In genomic region chr20:36305602-36306556, GRCh38 we compare ENCODE assay signal across 8 cellular contexts. TPM values are rescaled to one million over a fixed set of nuclear protein-coding genes. Genes with fewer than 3 reads are reported as not detected.
DNase-seq lines count a peak whose midpoint lies in the region; ATAC-seq, FAIRE-seq and TF ChIP-seq lines count a peak whose summit lies in the region.

A gene with protein sequence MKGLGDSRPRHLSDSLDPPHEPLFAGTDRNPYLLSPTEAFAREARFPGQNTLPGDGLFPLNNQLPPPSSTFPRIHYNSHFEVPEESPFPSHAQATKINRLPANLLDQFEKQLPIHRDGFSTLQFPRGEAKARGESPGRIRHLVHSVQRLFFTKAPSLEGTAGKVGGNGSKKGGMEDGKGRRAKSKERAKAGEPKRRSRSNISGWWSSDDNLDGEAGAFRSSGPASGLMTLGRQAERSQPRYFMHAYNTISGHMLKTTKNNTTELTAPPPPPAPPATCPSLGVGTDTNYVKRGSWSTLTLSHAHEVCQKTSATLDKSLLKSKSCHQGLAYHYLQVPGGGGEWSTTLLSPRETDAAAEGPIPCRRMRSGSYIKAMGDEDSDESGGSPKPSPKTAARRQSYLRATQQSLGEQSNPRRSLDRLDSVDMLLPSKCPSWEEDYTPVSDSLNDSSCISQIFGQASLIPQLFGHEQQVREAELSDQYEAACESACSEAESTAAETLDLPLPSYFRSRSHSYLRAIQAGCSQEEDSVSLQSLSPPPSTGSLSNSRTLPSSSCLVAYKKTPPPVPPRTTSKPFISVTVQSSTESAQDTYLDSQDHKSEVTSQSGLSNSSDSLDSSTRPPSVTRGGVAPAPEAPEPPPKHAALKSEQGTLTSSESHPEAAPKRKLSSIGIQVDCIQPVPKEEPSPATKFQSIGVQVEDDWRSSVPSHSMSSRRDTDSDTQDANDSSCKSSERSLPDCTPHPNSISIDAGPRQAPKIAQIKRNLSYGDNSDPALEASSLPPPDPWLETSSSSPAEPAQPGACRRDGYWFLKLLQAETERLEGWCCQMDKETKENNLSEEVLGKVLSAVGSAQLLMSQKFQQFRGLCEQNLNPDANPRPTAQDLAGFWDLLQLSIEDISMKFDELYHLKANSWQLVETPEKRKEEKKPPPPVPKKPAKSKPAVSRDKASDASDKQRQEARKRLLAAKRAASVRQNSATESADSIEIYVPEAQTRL (plus strand): TSS chr20:36306339. CDS start chr20:36431718, 125,379 bp downstream.

- intact Hi-C loops in breast epithelium (cut with DNase I; ENCODE audit: low total_unique reads), result no loop called here
- intact Hi-C loops in HepG2 (cut with micrococcal nuclease; ENCODE audit: unreplicated experiment), result no loop called here
- intact Hi-C loops in transverse colon (cut with DNase I; ENCODE audit: low total_unique reads), result no loop called here

- H3K4me1 Mint-ChIP-seq in activated CD4-positive, alpha-beta T cell treated with anti-CD3 and anti-CD28 coated beads, Interleukin-2, amount 10 ng/mL, durations not matched to agents 7 days and 5 days, result peaks cover 4% of the 10 kb centered on the region

- H3K4me3 ChIP-seq in breast epithelium (peak within 1 kb of the TSS in 2 of 3 donors; percentile 53 to 69), HepG2 (replicated peaks in 1 of 3; ENCODE audit: insufficient read depth in 1 of 3, low read depth in 2 of 3, low read length in 3 of 3) (peak within 1 kb of the TSS; percentile 6 to 51 (median 15); a peak in 4 of 6 replicates), transverse colon (peak within 1 kb of the TSS in 2 of 4 donors; percentile 25 to 40)

- POLR2A ChIA-PET in activated CD4-positive, alpha-beta T cell treated with anti-CD3 and anti-CD28 coated beads, Interleukin-2, amount 10 ng/mL, durations not matched to agents 7 days and 5 days (lab: Charles Lee), result no interaction called here
- POLR2A ChIA-PET in HepG2 (lab: Yijun Ruan, JAX), result no interaction called here

- TF ChIP-seq POLR2A in breast epithelium (IDR thresholded peaks at IDR 0.05) (no peak), HepG2 (IDR thresholded peaks at IDR 0.05; ENCODE audit: insufficient read depth in 1 of 2, low read depth in 2 of 2, low read length in 2 of 2) (no peak), transverse colon (IDR thresholded peaks at IDR 0.05) (no peak)

- H3K27ac ChIP-seq in breast epithelium (no peak within 1 kb of the TSS), HepG2 (ENCODE audit: extremely low read length, insufficient read depth, low read length) (no peak within 1 kb of the TSS), transverse colon (no peak within 1 kb of the TSS)

- TF ChIP-seq RAD21 in HepG2 (CRISPR knock-in tag; IDR thresholded peaks at IDR 0.05), result no peak

- ATAC-seq in HepG2, result peak; percentile 41
- no peak for ATAC-seq in HG03025 (IDR thresholded peaks at IDR 0.05; ENCODE audit: low FRiP score, unreplicated experiment)

- TF ChIP-seq EP300 in HepG2 (IDR thresholded peaks at IDR 0.05; ENCODE audit: low read depth in 2 of 2, low read length in 2 of 2) (no peak), HepG2 (CRISPR knock-in tag; IDR thresholded peaks at IDR 0.05; ENCODE audit: borderline replicate concordance) (no peak), transverse colon (IDR thresholded peaks at IDR 0.05; ENCODE audit: low read depth) (no peak)

- peak within 1 kb of the TSS; percentile 54 for H3K4me2 ChIP-seq in HepG2 (ENCODE audit: low read depth, low read length)

- no peak for DNase-seq in activated CD4-positive, alpha-beta T cell treated with anti-CD3 and anti-CD28 coated beads, Interleukin-2, amount 10 ng/mL, durations not matched to agents 7 days and 5 days
- no peak for DNase-seq in activated CD4-positive, alpha-beta T cell treated with anti-CD3 and anti-CD28 coated beads for 1 hour
- DNase-seq in breast epithelium (ENCODE audit: low spot score in 2 of 2) (no peak), HepG2 (ENCODE audit: low spot score) (no peak), transverse colon (no peak), globus pallidus (ENCODE audit: low spot score) (no peak)
- DNase-seq in activated effector memory CD4-positive, alpha-beta T cell treated with anti-CD3 and anti-CD28 coated beads, Interleukin-2, amount 50 U/mL, for 16 hours, result no peak

- 29% methylated on average over 32 of the region's 96 CpGs for WGBS in HepG2 (ENCODE audit: low lambda C conversion rate)
- 7% methylated on average over 37 of the region's 96 CpGs; no CpG with 5 or more reads in 1 of the 2 donors for WGBS in transverse colon (ENCODE audit: low coverage in 1 of 2), 2 donors

- no peak within 1 kb of the TSS for H3K4me3 Mint-ChIP-seq in activated CD4-positive, alpha-beta T cell treated with anti-CD3 and anti-CD28 coated beads, Interleukin-2, amount 10 ng/mL, durations not matched to agents 7 days and 5 days

- FAIRE-seq in HepG2 (lab: Jason Lieb, UNC), result no peak

- H3K4me1 ChIP-seq in breast epithelium (peaks cover 0 to 7% of the 10 kb centered on the region in 2 donors), HepG2 (ENCODE audit: insufficient read depth, low read length) (no peaks in the 10 kb centered on the region), transverse colon (peaks cover 3 to 13% (median 11%) of the 10 kb centered on the region in 4 donors)

- TF ChIP-seq CTCF in breast epithelium (IDR thresholded peaks at IDR 0.05) (no peak), HepG2 (CRISPR knock-in tag; IDR thresholded peaks at IDR 0.05) (no peak), transverse colon (IDR thresholded peaks at IDR 0.05) (no peak)

- H3K9me3 ChIP-seq in breast epithelium (no peaks in the 10 kb centered on the region), HepG2 (ENCODE audit: low read length) (no peaks in the 10 kb centered on the region), transverse colon (no peaks in the 10 kb centered on the region)

- no peaks in the 10 kb centered on the region for H3K9me3 Mint-ChIP-seq in activated CD4-positive, alpha-beta T cell treated with anti-CD3 and anti-CD28 coated beads, Interleukin-2, amount 10 ng/mL, durations not matched to agents 7 days and 5 days

- H3K36me3 ChIP-seq in breast epithelium (no peaks in the 10 kb centered on the region), HepG2 (replicated peaks in 1 of 2; ENCODE audit: control insufficient read depth in 1 of 2, insufficient read depth in 2 of 2, low read length in 2 of 2) (no peaks in the 10 kb centered on the region), transverse colon (no peaks in the 10 kb centered on the region)

- H4K20me1 ChIP-seq in HepG2 (ENCODE audit: insufficient read depth, low read length), result peaks cover 4% of the 10 kb centered on the region; the same call in 1 of the 2 replicates

- H3K36me3 Mint-ChIP-seq in activated CD4-positive, alpha-beta T cell treated with anti-CD3 and anti-CD28 coated beads, Interleukin-2, amount 10 ng/mL, durations not matched to agents 7 days and 5 days (ENCODE audit: low read depth), result no peaks in the 10 kb centered on the region

- H3K27ac Mint-ChIP-seq in activated CD4-positive, alpha-beta T cell treated with anti-CD3 and anti-CD28 coated beads, Interleukin-2, amount 10 ng/mL, durations not matched to agents 7 days and 5 days, result no peak within 1 kb of the TSS

- no peaks in the 10 kb centered on the region for H3K79me2 ChIP-seq in HepG2 (ENCODE audit: insufficient read depth, low read length)

- H3K27me3 Mint-ChIP-seq in activated CD4-positive, alpha-beta T cell treated with anti-CD3 and anti-CD28 coated beads, Interleukin-2, amount 10 ng/mL, durations not matched to agents 7 days and 5 days, result peaks cover 64% of the 10 kb centered on the region

- in situ Hi-C loops in HepG2 (cut with HindIII; ENCODE audit: extremely low pct_ligation_motif_present, low pct_unique_long_range_greater_than_20kb), result no loop called here
- in situ Hi-C loops in transverse colon (cut with MboI; ENCODE audit: low pct_ligation_motif_present in 1 of 4, low pct_unique_long_range_greater_than_20kb in 1 of 4, low sequenced_read_pairs in 3 of 4), result no loop called here

- no TSS peak for BruUV-seq in HepG2 (replicated peaks; lab: Mats Ljungman, UMichigan)

- H3K27me3 ChIP-seq in breast epithelium, result peaks cover 5 to 65% of the 10 kb centered on the region in 2 donors
- H3K27me3 ChIP-seq in HepG2 (ENCODE audit: control insufficient read depth in 1 of 2, insufficient read depth in 2 of 2, low read length in 2 of 2), result peaks cover 9 to 60% of the 10 kb centered on the region in 2 experiments
- peaks cover 96% of the 10 kb centered on the region for H3K27me3 ChIP-seq in transverse colon

- H3K9ac ChIP-seq in HepG2 (ENCODE audit: insufficient read depth, low read depth, low read length), result no peak within 1 kb of the TSS

- H2AFZ ChIP-seq in HepG2 (ENCODE audit: low read length), result no peak within 1 kb of the TSS

- CTCF ChIA-PET in activated CD4-positive, alpha-beta T cell treated with anti-CD3 and anti-CD28 coated beads, Interleukin-2, amount 10 ng/mL, durations not matched to agents 7 days and 5 days (lab: Charles Lee), result interaction anchor here (0.6 kb wide), 1 partner anchor 793 kb away, joined by 4 read pairs; no protein-coding TSS in a partner anchor
- CTCF ChIA-PET in HepG2 (lab: Yijun Ruan, JAX; ENCODE audit: low intra/inter-chr PET ratio, low total read pairs), result no interaction called here

RNA-seq across cellular contexts. Expression of the gene that starts here (rescaled TPM):
- 10 to 100 TPM; 26.2 to 29.5 TPM for total RNA-seq in activated CD4-positive, alpha-beta T cell treated with anti-CD3 and anti-CD28 coated beads, Interleukin-2, amount 10 ng/mL, durations not matched to agents 7 days and 5 days
- 10 to 100 TPM; 22.0 to 26.9 (median 24.0) TPM for total RNA-seq in breast epithelium
- 13.3 and 15.2 TPM in 2 replicates for total RNA-seq in HepG2 (2016; rRNA removed; fragmentation: Illumina TruSeq; extraction: Trizol)
- total RNA-seq in HepG2 (2016; cell fraction: cytosol; rRNA removed; fragmentation: Illumina TruSeq; extraction: Trizol; ENCODE audit: low read depth), result 17.7 and 20.1 TPM in 2 replicates
- total RNA-seq in HepG2 (2016; cell fraction: insoluble cytoplasmic fraction; rRNA removed; fragmentation: Illumina TruSeq; extraction: Trizol), result 10.7 and 12.5 TPM in 2 replicates
- 30.2 and 36.1 TPM in 2 replicates for total RNA-seq in HepG2 (2016; cell fraction: membrane; rRNA removed; fragmentation: Illumina TruSeq; extraction: Trizol)
- 14.3 and 17.6 TPM in 2 replicates for total RNA-seq in HepG2 (2016; cell fraction: nucleus; rRNA removed; fragmentation: Illumina TruSeq; extraction: Trizol)
- 26.7 and 33.5 TPM in 2 replicates for polyA plus RNA-seq in HepG2 (2011; rRNA removed)
- polyA plus RNA-seq in HepG2 (2011; cell fraction: cytosol; rRNA removed), result 18.9 and 28.9 TPM in 2 replicates
- 81.3 and 93.4 TPM in 2 replicates for polyA plus RNA-seq in HepG2 (2011; cell fraction: nucleus; rRNA removed)
- polyA plus RNA-seq in HepG2 (2012), result 33.2 and 39.1 TPM in 2 replicates
- polyA plus RNA-seq in HepG2 (2016; cell fraction: cytosol; fragmentation: Illumina TruSeq; extraction: Trizol; ENCODE audit: low read depth), result 42.6 and 57.9 TPM in 2 replicates
- polyA plus RNA-seq in HepG2 (2016; cell fraction: insoluble cytoplasmic fraction; fragmentation: Illumina TruSeq; extraction: Trizol; ENCODE audit: low read depth), result 32.0 and 44.7 TPM in 2 replicates
- 45.4 and 49.0 TPM in 2 replicates for polyA plus RNA-seq in HepG2 (2016; cell fraction: membrane; fragmentation: Illumina TruSeq; extraction: Trizol; ENCODE audit: low read depth)
- polyA plus RNA-seq in HepG2 (2016; cell fraction: nucleus; fragmentation: Illumina TruSeq; extraction: Trizol; ENCODE audit: insufficient read depth, low read depth), result 63.9 and 68.5 TPM in 2 replicates
- 15.9 and 38.7 TPM in 2 replicates for polyA minus RNA-seq in HepG2 (2011; rRNA and poly(A)+ RNA removed; ENCODE audit: low replicate concordance)
- 33.7 and 42.9 TPM in 2 replicates for polyA minus RNA-seq in HepG2 (2011; cell fraction: cytosol; rRNA and poly(A)+ RNA removed)
- polyA minus RNA-seq in HepG2 (2011; cell fraction: nucleus; rRNA and poly(A)+ RNA removed), result 29.9 and 33.6 TPM in 2 replicates
- 100 to 1,000 TPM in 1 of 4 donors, 10 to 100 TPM in 3; 33.5 to 159 (median 56.6) TPM for total RNA-seq in transverse colon
